ENCODE assay signal across 8 cellular contexts in genomic region chr1:231724876-231725647, GRCh38.
A peak's percentile ranks its signal among the peaks of the same experiment; 100 is the strongest.
DNase-seq lines count a peak whose midpoint lies in the region; ATAC-seq and TF ChIP-seq lines count a peak whose summit lies in the region.

No MANE protein-coding gene starts in this region.

- DNase-seq in AG09319 (ENCODE audit: extremely low read depth, low read depth) (peak; percentile 8), GM04504 (ENCODE audit: low read depth) (peak; percentile 16), HS-27A (ENCODE audit: low read depth) (peak; percentile 38), SK-MEL-5 (ENCODE audit: low read depth, low spot score) (peak; percentile 88), fibroblast of villous mesenchyme (ENCODE audit: low read depth) (peak; percentile 77), sciatic nerve (ENCODE audit: low spot score) (no peak)
- no peak for DNase-seq in stimulated activated naive CD4-positive, alpha-beta T cell treated with Interleukin-2 at 50 U/mL for 16 hours (lab: John Stamatoyannopoulos, UW)

- intact Hi-C loops in sciatic nerve (cut with DNase I): no loop called here

- peak; percentile 38 for TF ChIP-seq CTCF in AG09319 (IDR thresholded peaks at IDR 0.05; ENCODE audit: low read depth, low read length)
- peak; percentile 60 for TF ChIP-seq CTCF in fibroblast of villous mesenchyme (IDR thresholded peaks at IDR 0.05; ENCODE audit: insufficient read depth, low read depth, low read length)

- in situ Hi-C loops in SK-MEL-5 (cut with HindIII; ENCODE audit: low pct_unique_long_range_greater_than_20kb, low sequenced_read_pairs): no loop called here

- peak; percentile 46 for ATAC-seq in sciatic nerve
- ATAC-seq in HG02970 (IDR thresholded peaks at IDR 0.05; ENCODE audit: low FRiP score, unreplicated experiment): no peak

- H3K4me3 ChIP-seq in fibroblast of villous mesenchyme (ENCODE audit: low read depth, low read length): no peak overlapping the region

Comparison
In these comparisons a context has a peak if more than half of its experiments do, and no peak if none do; other contexts are left out.
1. DNase-seq: peak in AG09319 (single experiment), GM04504 (single experiment), HS-27A (single experiment), SK-MEL-5 (single experiment) and fibroblast of villous mesenchyme (single experiment); none in sciatic nerve (single experiment) and stimulated activated naive CD4-positive, alpha-beta T cell treated with Interleukin-2 at 50 U/mL for 16 hours (single experiment).